Comparison of ENCODE assay signal across 16 cellular contexts in the genomic region with DNA sequence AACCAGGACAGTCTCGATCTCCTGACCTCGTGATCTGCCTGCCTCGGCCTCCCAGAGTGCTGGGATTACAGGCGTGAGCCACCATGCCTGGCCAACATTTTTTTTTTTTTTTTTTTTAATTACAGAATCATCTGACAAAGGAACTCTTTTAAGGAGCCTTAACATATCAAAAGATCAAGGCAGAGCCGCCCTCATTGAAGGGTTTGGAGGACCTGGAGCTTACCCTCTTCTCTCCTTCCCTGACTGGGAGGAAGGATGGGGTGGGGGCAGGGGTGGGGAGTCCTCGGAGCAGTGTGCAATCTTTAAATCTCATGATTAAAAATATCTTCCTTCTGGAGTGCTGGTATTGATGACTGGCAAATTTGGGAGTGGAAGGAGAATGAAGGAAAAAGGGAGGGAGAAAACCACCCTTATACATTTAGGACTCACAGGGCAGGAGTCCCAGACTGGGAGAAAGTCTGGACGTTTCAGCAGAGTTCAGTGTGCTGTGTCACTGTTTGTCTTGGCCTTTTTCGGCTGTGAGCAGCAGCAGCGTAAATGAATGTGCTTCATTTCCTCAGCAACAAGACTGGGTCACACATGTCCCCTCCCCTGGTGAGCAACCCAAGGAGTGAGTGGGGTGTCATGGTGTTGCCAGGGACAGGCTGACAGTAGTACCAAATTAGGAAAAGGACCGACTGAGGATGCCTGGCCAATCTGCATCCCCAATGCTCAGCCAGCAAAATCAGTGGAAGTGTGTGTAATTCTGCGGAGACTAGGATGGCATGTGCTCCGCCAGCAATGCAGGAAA.
A peak's percentile ranks its signal among the peaks of the same experiment; 100 is the strongest.
DNase-seq lines count a peak whose midpoint lies in the region; ATAC-seq, FAIRE-seq and TF ChIP-seq lines count a peak whose summit lies in the region.
"Had no signal": no experiment of that assay in that cellular context is flagged by ENCODE, and none has a peak within 500 bp of the region (broad histone marks: within the 10 kb centered on the region; RNA-seq: fewer than 3 reads in every experiment).

No MANE protein-coding gene starts in this region.

- H3K9ac ChIP-seq in H1 (replicated peaks in 1 of 4; ENCODE audit: extremely low read depth in 1 of 4, low read depth in 3 of 4, low read length in 3 of 4) (no peak overlapping the region), mucosa of rectum (ENCODE audit: low read depth in 1 of 2, low read length in 2 of 2) (no peak overlapping the region)

- no peak overlapping the region for H3K4ac ChIP-seq in H1 (replicated peaks; ENCODE audit: insufficient read length, low read depth, low read length)

- H3K18ac ChIP-seq in H1 (ENCODE audit: extremely low read depth, low read length), result peak overlapping the region; percentile 36; the same call in 1 of the 2 replicates

- POLR2A ChIA-PET in H1 (lab: Charles Lee; ENCODE audit: partially characterized antibody), result no interaction called here
- POLR2A ChIA-PET in naive thymus-derived CD8-positive, alpha-beta T cell (lab: Charles Lee), result interaction anchor here (0.6 kb wide), 1 partner anchor 48 kb away, joined by 3 read pairs; no protein-coding TSS in a partner anchor

- ATAC-seq in Right ventricle myocardium inferior (peak; percentile 64), aorta (ENCODE audit: low FRiP score) (peak; percentile 92)
- ATAC-seq in naive thymus-derived CD8-positive, alpha-beta T cell, result no peak
- ATAC-seq: activated CD8-positive, alpha-beta T cell treated with anti-CD3 and anti-CD28 coated beads, Interleukin-2, amount 10 ng/mL, durations not matched to agents 7 days and 5 days; natural killer cell had no signal

- TF ChIP-seq EP300 in H1 (IDR thresholded peaks at IDR 0.05; ENCODE audit: borderline replicate concordance in 1 of 2, low read depth in 2 of 2, low read length in 2 of 2), result no peak

- no peaks in the 10 kb centered on the region for H3K36me3 Mint-ChIP-seq in naive thymus-derived CD8-positive, alpha-beta T cell
- H3K36me3 Mint-ChIP-seq: activated naive CD8-positive, alpha-beta T cell; IgD-negative memory B cell; natural killer cell had no signal

- FAIRE-seq in H1 (lab: Jason Lieb, UNC), result no peak

- no peak for TF ChIP-seq POLR2A in H1 (IDR thresholded peaks at IDR 0.05; ENCODE audit: control extremely low read depth in 1 of 2, low read depth in 2 of 2, low read length in 2 of 2)

- H3K27me3 Mint-ChIP-seq in naive thymus-derived CD8-positive, alpha-beta T cell, result peaks cover 0 to 4% (median 0%) of the 10 kb centered on the region in 5 donors
- H3K27me3 Mint-ChIP-seq: IgD-negative memory B cell had no signal

- no peaks in the 10 kb centered on the region for H3K36me3 ChIP-seq in H1 (ENCODE audit: control insufficient read depth in 2 of 4, insufficient read depth in 4 of 4, low read length in 3 of 4)
- H3K36me3 ChIP-seq in mucosa of rectum (ENCODE audit: control insufficient read depth in 2 of 2, insufficient read depth in 2 of 2, low read length in 2 of 2), result no peaks in the 10 kb centered on the region
- H3K36me3 ChIP-seq in aorta (ENCODE audit: control insufficient read depth in 1 of 2, insufficient read depth in 2 of 2, low read length in 1 of 2), result no peaks in the 10 kb centered on the region

- H3K14ac ChIP-seq in H1 (ENCODE audit: insufficient read length), result no peak overlapping the region

- H2AFZ ChIP-seq in H1 (ENCODE audit: low read length), result 0 out of 2 replicates have a peak overlapping the region, but pooled peaks have one; percentile 40

- no peak overlapping the region for H2BK5ac ChIP-seq in H1 (ENCODE audit: low read depth, low read length)

- no peak overlapping the region for H4K5ac ChIP-seq in H1 (ENCODE audit: insufficient read length, low read depth, low read length)

- no peak for TF ChIP-seq RAD21 in H1 (IDR thresholded peaks at IDR 0.05 in 1 of 2, conservative IDR thresholded peaks at IDR 0.05 in 1 of 2; ENCODE audit: low read depth in 2 of 2, low read length in 2 of 2)

- H3K9me3 ChIP-seq in H1 (ENCODE audit: insufficient read depth in 2 of 2, low read depth in 1 of 2, low read length in 1 of 2) (no peaks in the 10 kb centered on the region), mucosa of rectum (ENCODE audit: control insufficient read depth in 2 of 2, low read length in 2 of 2) (no peaks in the 10 kb centered on the region), aorta (ENCODE audit: control insufficient read depth, low read length) (no peaks in the 10 kb centered on the region)

- H3K4me1 ChIP-seq in H1 (replicated peaks in 1 of 4; ENCODE audit: control insufficient read depth in 3 of 4, insufficient read depth in 4 of 4, low read length in 3 of 4) (peaks cover 0 to 6% (median 2%) of the 10 kb centered on the region in 4 experiments; a peak in 3 of 7 replicates), mucosa of rectum (ENCODE audit: control insufficient read depth in 2 of 2, insufficient read depth in 2 of 2, low read length in 2 of 2) (no peaks in the 10 kb centered on the region), aorta (ENCODE audit: control insufficient read depth in 1 of 2, insufficient read depth in 2 of 2, low read length in 2 of 2) (peaks cover 0 to 3% of the 10 kb centered on the region in 2 donors)

- no peak overlapping the region for H3K4me3 ChIP-seq in H1 (ENCODE audit: extremely low read depth in 1 of 4, insufficient read depth in 2 of 4, low read depth in 3 of 4, low read length in 4 of 4)
- H3K4me3 ChIP-seq in mucosa of rectum (ENCODE audit: low read length in 2 of 2), result no peak overlapping the region
- H3K4me3 ChIP-seq in aorta (ENCODE audit: low read length in 2 of 2), result no peak overlapping the region

- H2BK20ac ChIP-seq in H1 (ENCODE audit: low read length), result no peak overlapping the region

- 0 out of 2 replicates have a peak overlapping the region, but pooled peaks have one; percentile 82 for H2BK15ac ChIP-seq in H1 (ENCODE audit: low read length)

- no peaks in the 10 kb centered on the region for H3K27me3 ChIP-seq in H1 (replicated peaks in 1 of 4; ENCODE audit: control insufficient read depth in 3 of 4, extremely low read depth in 1 of 4, insufficient read depth in 3 of 4, low read length in 3 of 4)
- H3K27me3 ChIP-seq in mucosa of rectum (ENCODE audit: control insufficient read depth in 2 of 2, insufficient read depth in 2 of 2, low read length in 2 of 2), result no peaks in the 10 kb centered on the region
- no peaks in the 10 kb centered on the region for H3K27me3 ChIP-seq in aorta (ENCODE audit: control insufficient read depth in 1 of 2, insufficient read depth in 2 of 2, low read length in 1 of 2)

- H3K4me3 Mint-ChIP-seq in naive thymus-derived CD8-positive, alpha-beta T cell, result no peak overlapping the region
- H3K4me3 Mint-ChIP-seq: activated CD8-positive, alpha-beta T cell treated with anti-CD3 and anti-CD28 coated beads, Interleukin-2, amount 10 ng/mL, durations not matched to agents 7 days and 5 days; activated naive CD8-positive, alpha-beta T cell; IgD-negative memory B cell; natural killer cell; T-helper 2 cell treated with Interferon-gamma antibody and Interleukin-4, amounts not matched to agents 5 μg/mL and 100 μg/mL, for 36 hours had no signal

- H3K23ac ChIP-seq in H1 (ENCODE audit: insufficient read length), result no peak overlapping the region

- intact Hi-C loops in Right ventricle myocardium inferior (cut with DNase I) (no loop called here), cardiac septum (cut with DNase I) (no loop called here), aorta (cut with DNase I) (loop anchor here (5.0 to 10.0 kb wide), 2 partner anchors 113 to 711 kb away; a partner anchor contains a TSS)

- no peak overlapping the region for H3K56ac ChIP-seq in H1 (replicated peaks; ENCODE audit: insufficient read length, low read depth, low read length)

- peaks cover 0 to 6% (median 0%) of the 10 kb centered on the region in 9 donors for H3K9me3 Mint-ChIP-seq in naive thymus-derived CD8-positive, alpha-beta T cell
- H3K9me3 Mint-ChIP-seq: natural killer cell had no signal

- WGBS in H1 (ENCODE audit: extremely low coverage in 1 of 2, insufficient coverage in 1 of 2, insufficient read length in 1 of 2, insufficient replicate concordance in 2 of 2, low coverage in 1 of 2, low lambda C conversion rate in 2 of 2, missing lambda C conversion rate in 1 of 2), 2 experiments, result 81% methylated on average over 11 of the region's 12 CpGs; no CpG with 5 or more reads in 1 of the 2 experiments
- WGBS in aorta, 2 donors, result 35 to 36% methylated on average over 12 of the region's 12 CpGs

- DNase-seq in Right ventricle myocardium inferior (ENCODE audit: missing footprints), result no peak
- DNase-seq in cardiac septum (ENCODE audit: low spot score), result no peak
- DNase-seq in H1 (ENCODE audit: low read depth in 1 of 2, low spot score in 2 of 2), result no peak
- peak; percentile 86 to 89 for DNase-seq in aorta
- DNase-seq in naive thymus-derived CD8-positive, alpha-beta T cell, result no peak
- DNase-seq in NCI-H69 (lab: John Stamatoyannopoulos, UW), result no peak
- DNase-seq in DMS 273 treated with DMSO at 0.1 percent for 48 hours (lab: John Stamatoyannopoulos, UW), result no peak
- DNase-seq: activated CD8-positive, alpha-beta T cell treated with anti-CD3 and anti-CD28 coated beads, Interleukin-2, amount 10 ng/mL, durations not matched to agents 7 days and 5 days; effector CD4-positive, alpha-beta T cell; natural killer cell; NCI-H1930 had no signal

- H3K23me2 ChIP-seq in H1 (ENCODE audit: low read depth, low read length), result no peaks in the 10 kb centered on the region

- H3K27ac ChIP-seq in H1 (ENCODE audit: low read depth, low read length) (no peak overlapping the region), mucosa of rectum (ENCODE audit: low read depth in 2 of 2, low read length in 2 of 2) (peak overlapping the region; percentile 7 to 23), aorta (ENCODE audit: low read depth in 1 of 2, low read length in 2 of 2) (peak overlapping the region; percentile 39 to 95)
- H3K27ac ChIP-seq: 22Rv1 had no signal

- H2AK5ac ChIP-seq in H1 (ENCODE audit: low read depth, low read length), result 0 out of 2 replicates have a peak overlapping the region, but pooled peaks have one; percentile 25

- no peaks in the 10 kb centered on the region for H3K4me1 Mint-ChIP-seq in naive thymus-derived CD8-positive, alpha-beta T cell
- H3K4me1 Mint-ChIP-seq: IgD-negative memory B cell had no signal

- H3K79me2 ChIP-seq in H1 (ENCODE audit: control insufficient read depth in 1 of 2, insufficient read depth in 2 of 2, low read length in 2 of 2), result no peaks in the 10 kb centered on the region

- no peaks in the 10 kb centered on the region for H4K20me1 ChIP-seq in H1 (replicated peaks in 1 of 2; ENCODE audit: control insufficient read depth in 1 of 2, insufficient read depth in 2 of 2, low read length in 2 of 2)

- H2BK12ac ChIP-seq in H1 (ENCODE audit: low read depth, low read length), result peak overlapping the region; percentile 86; the same call in 1 of the 2 replicates

- H3K4me2 ChIP-seq in H1 (ENCODE audit: insufficient read depth in 1 of 2, low read depth in 2 of 2, low read length in 2 of 2), result no peak overlapping the region

- no peak for TF ChIP-seq CTCF in H1 (IDR thresholded peaks at IDR 0.05; ENCODE audit: control extremely low read depth in 1 of 3, insufficient read depth in 1 of 3, low read depth in 1 of 3, low read length in 3 of 3)

- H3K27ac Mint-ChIP-seq in naive thymus-derived CD8-positive, alpha-beta T cell, result no peak overlapping the region
- H3K27ac Mint-ChIP-seq: activated CD8-positive, alpha-beta T cell treated with anti-CD3 and anti-CD28 coated beads, Interleukin-2, amount 10 ng/mL, durations not matched to agents 7 days and 5 days; activated naive CD8-positive, alpha-beta T cell; IgD-negative memory B cell; natural killer cell; T-helper 2 cell treated with Interferon-gamma antibody and Interleukin-4, amounts not matched to agents 5 μg/mL and 100 μg/mL, for 36 hours had no signal

- H2BK120ac ChIP-seq in H1 (replicated peaks; ENCODE audit: low read depth, low read length), result no peak overlapping the region

- CTCF ChIA-PET in H1 (lab: Charles Lee; ENCODE audit: partially characterized antibody), result interaction anchor here (0.7 to 1.2 kb wide), 2 partner anchors 10 to 358 kb away, joined by 3 to 4 read pairs; no protein-coding TSS in a partner anchor

- H4K8ac ChIP-seq in H1 (ENCODE audit: extremely low read depth, insufficient read depth, low read length), result no peak overlapping the region

- no peaks in the 10 kb centered on the region for H3K79me1 ChIP-seq in H1 (ENCODE audit: low read depth, low read length)

- no peak overlapping the region for H4K91ac ChIP-seq in H1 (replicated peaks; ENCODE audit: insufficient read length, low read length)

Comparison
In these comparisons a context has a peak if more than half of its experiments do, and no peak if none do; other contexts are left out.
1. ATAC-seq: peak in Right ventricle myocardium inferior (single experiment) and aorta (single experiment); none in naive thymus-derived CD8-positive, alpha-beta T cell (0 of 2).
2. DNase-seq: peak in aorta (2 of 2); none in Right ventricle myocardium inferior (single experiment), cardiac septum (single experiment), H1 (0 of 2), naive thymus-derived CD8-positive, alpha-beta T cell (0 of 10), NCI-H69 (single experiment) and DMS 273 treated with DMSO at 0.1 percent for 48 hours (single experiment).
3. intact Hi-C loops: an anchor here in aorta (5.0 to 10.0 kb wide); none called in Right ventricle myocardium inferior and cardiac septum.